Comparison of ENCODE assay signal across 31 cellular contexts in the genomic region with DNA sequence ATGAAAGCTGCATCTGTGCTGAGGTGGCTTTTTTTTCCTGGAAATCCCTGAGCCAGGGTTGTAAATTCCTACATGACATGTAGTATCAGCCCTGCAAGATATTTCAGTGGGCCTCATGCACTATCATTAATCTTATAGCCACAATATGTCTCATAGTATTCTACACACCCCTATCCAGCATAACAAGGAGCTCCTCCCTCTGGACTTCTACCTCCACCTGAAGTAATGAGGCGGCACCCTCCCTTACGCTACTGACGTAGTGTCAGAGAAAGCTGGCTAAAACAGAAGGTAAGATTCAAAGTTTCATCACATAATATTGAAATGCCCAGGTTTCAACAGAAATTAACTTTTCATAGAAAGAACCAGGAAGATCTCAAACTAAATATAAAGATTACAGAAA. TPM values are rescaled to one million over a fixed set of nuclear protein-coding genes. Genes with fewer than 3 reads are reported as not detected.
"Had no signal": no experiment of that assay in that cellular context is flagged by ENCODE, and none has a peak within 500 bp of the region (broad histone marks: within the 10 kb centered on the region; RNA-seq: fewer than 3 reads in every experiment).

No MANE protein-coding gene starts in this region.

- ATAC-seq: activated CD4-positive, alpha-beta T cell treated with anti-CD3 and anti-CD28 coated beads for 36 hours; activated CD8-positive, alpha-beta memory T cell treated with anti-CD3 and anti-CD28 coated beads, Interleukin-2, amount 10 ng/mL, durations not matched to agents 7 days and 5 days; activated CD8-positive, alpha-beta T cell treated with anti-CD3 and anti-CD28 coated beads, Interleukin-2, amount 10 ng/mL, durations not matched to agents 7 days and 5 days; activated naive CD8-positive, alpha-beta T cell treated with anti-CD3 and anti-CD28 coated beads, Interleukin-2, amount 50 U/mL, for 24 hours; body of pancreas had no signal

- H3K4me1 ChIP-seq: adrenal gland, body of pancreas, esophagus squamous epithelium had no signal

- H3K9me3 ChIP-seq: adrenal gland, body of pancreas, esophagus squamous epithelium had no signal

- H3K27ac ChIP-seq: adrenal gland, body of pancreas, epithelial cell of prostate, esophagus squamous epithelium had no signal

- H3K27me3 ChIP-seq: adrenal gland, body of pancreas, esophagus squamous epithelium had no signal

- DNase-seq: activated CD4-positive, alpha-beta memory T cell treated with anti-CD3 and anti-CD28 coated beads for 36 hours; activated CD4-positive, alpha-beta T cell treated with anti-CD3 and anti-CD28 coated beads for 36 hours; activated CD4-positive, alpha-beta T cell treated with anti-CD3 and anti-CD28 coated beads, Interleukin-2, amount 10 ng/mL, durations not matched to agents 24 days and 14 days; activated CD4-positive, CD25-positive, alpha-beta regulatory T cell; activated CD4-positive, CD25-positive, alpha-beta regulatory T cell treated with anti-CD3 and anti-CD28 coated beads, Interleukin-2, amount 50 U/mL, for 72 hours; activated CD8-positive, alpha-beta memory T cell treated with anti-CD3 and anti-CD28 coated beads, Interleukin-2, amount 10 ng/mL, durations not matched to agents 7 days and 5 days; activated CD8-positive, alpha-beta memory T cell treated with anti-CD3 and anti-CD28 coated beads, Interleukin-2, amount 50 U/mL, for 4 hours; activated CD8-positive, alpha-beta T cell treated with anti-CD3 and anti-CD28 coated beads, Interleukin-2, amount 10 ng/mL, durations not matched to agents 7 days and 5 days; activated effector memory CD4-positive, alpha-beta T cell treated with anti-CD3 and anti-CD28 coated beads, Interleukin-2, amount 50 U/mL, for 16 hours; activated naive CD4-positive, alpha-beta T cell treated with anti-CD3 and anti-CD28 coated beads for 36 hours; activated naive CD8-positive, alpha-beta T cell treated with anti-CD3 and anti-CD28 coated beads for 36 hours; activated naive CD8-positive, alpha-beta T cell treated with anti-CD3 and anti-CD28 coated beads, Interleukin-2, amount 50 U/mL, for 24 hours; activated T-cell treated with anti-CD3 and anti-CD28 coated beads, Interleukin-2, amount 50 U/mL, for 1 hour; activated T-cell treated with anti-CD3 and anti-CD28 coated beads, Interleukin-2, amount 50 U/mL, for 48 hours; adrenal gland; amygdala; aorta; body of pancreas; caudate nucleus; effector CD8-positive, alpha-beta T cell; esophagus squamous epithelium; T-helper 2 cell had no signal

- H3K36me3 ChIP-seq: adrenal gland, esophagus squamous epithelium had no signal

- H3K4me3 ChIP-seq: adrenal gland, body of pancreas, esophagus squamous epithelium had no signal

RNA-seq across cellular contexts. Expression of gene SLC5A8, which starts 35.5 kb away (rescaled TPM):
- total RNA-seq: activated CD4-positive, alpha-beta memory T cell treated with anti-CD3 and anti-CD28 coated beads for 36 hours; activated CD4-positive, alpha-beta T cell treated with anti-CD3 and anti-CD28 coated beads for 36 hours; activated CD4-positive, alpha-beta T cell treated with anti-CD3 and anti-CD28 coated beads, Interleukin-2, amount 10 ng/mL, durations not matched to agents 24 days and 14 days; activated CD8-positive, alpha-beta memory T cell treated with anti-CD3 and anti-CD28 coated beads for 36 hours; activated CD8-positive, alpha-beta memory T cell treated with anti-CD3 and anti-CD28 coated beads, Interleukin-2, amount 10 ng/mL, durations not matched to agents 7 days and 5 days; activated CD8-positive, alpha-beta T cell treated with anti-CD3 and anti-CD28 coated beads, Interleukin-2, amount 10 ng/mL, durations not matched to agents 7 days and 5 days; activated naive CD4-positive, alpha-beta T cell treated with anti-CD3 and anti-CD28 coated beads for 36 hours; activated naive CD8-positive, alpha-beta T cell treated with anti-CD3 and anti-CD28 coated beads for 36 hours; activated T-helper 1 cell treated with anti-CD3 and anti-CD28 coated beads, Interleukin-12 subunit alpha, Interleukin-12 subunit beta, Interleukin-2, Interleukin-4 antibody, amounts not matched to agents 30 ng/mL and 10 ng/mL and 1 ng/mL, durations not matched to agents 14 hours and 24 hours and 36 hours; activated T-helper 2 cell treated with anti-CD3 and anti-CD28 coated beads, Interferon-gamma antibody, Interleukin-2, Interleukin-4, amounts not matched to agents 10 μg/mL and 5 μg/mL and 100 μg/mL, durations not matched to agents 14 hours and 24 hours and 36 hours; aorta; body of pancreas; chondrocyte; endothelial cell of umbilical vein; fibroblast of lung; fibroblast of villous mesenchyme; T-helper 1 cell treated with Interleukin-12 subunit alpha and Interleukin-12 subunit beta and Interleukin-4 antibody, amounts not matched to agents 30 ng/mL and 1 ng/mL, for 36 hours had no signal
